ENCODE assay signal across 15 cellular contexts in the genomic region with DNA sequence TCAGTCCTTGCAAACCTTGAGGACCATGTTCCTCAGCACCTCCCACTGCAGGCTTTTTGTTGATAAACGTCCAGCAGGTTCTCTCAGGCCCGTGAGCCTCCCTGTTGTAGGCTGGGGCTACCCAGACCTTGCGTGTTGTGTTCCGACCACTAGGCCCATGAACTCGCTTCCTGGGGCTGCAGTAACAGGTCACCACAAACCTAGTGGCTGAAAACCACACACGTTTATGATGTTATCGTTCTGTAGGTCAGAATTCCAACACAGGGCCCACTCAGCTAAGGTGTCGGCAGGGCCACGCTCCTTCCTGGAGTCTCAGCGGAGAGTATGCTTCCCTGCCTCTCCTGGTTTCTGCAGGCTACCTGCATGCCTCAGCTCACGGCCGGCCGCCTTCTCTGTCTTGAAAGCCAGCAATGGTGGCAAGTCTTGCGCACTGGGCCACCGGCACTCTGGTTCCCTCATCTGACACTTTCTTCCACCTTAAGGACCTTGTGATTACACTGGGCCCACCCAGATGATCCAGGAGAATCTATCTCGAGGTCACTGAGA.
A peak's percentile ranks its signal among the peaks of the same experiment; 100 is the strongest.
DNase-seq lines count a peak whose midpoint lies in the region; ATAC-seq and TF ChIP-seq lines count a peak whose summit lies in the region.
"Had no signal": no experiment of that assay in that cellular context is flagged by ENCODE, and none has a peak within 500 bp of the region (broad histone marks: within the 10 kb centered on the region; RNA-seq: fewer than 3 reads in every experiment).

No MANE protein-coding gene starts in this region.

- peaks cover 15 to 53% (median 42%) of the 10 kb centered on the region in 4 donors for H3K4me1 ChIP-seq in esophagus muscularis mucosa

- intact Hi-C loops in activated naive CD4-positive, alpha-beta T cell treated with anti-CD3 and anti-CD28 coated beads for 36 hours (cut with micrococcal nuclease): no loop called here
- intact Hi-C loops in esophagus muscularis mucosa (cut with DNase I) (no loop called here), dorsolateral prefrontal cortex (cut with DNase I) (no loop called here)

- H3K4me1 Mint-ChIP-seq in activated naive CD4-positive, alpha-beta T cell treated with anti-CD3 and anti-CD28 coated beads, Interleukin-2, amount 50 U/mL, for 24 hours: peaks cover 65% of the 10 kb centered on the region
- H3K4me1 Mint-ChIP-seq in activated naive CD4-positive, alpha-beta T cell treated with anti-CD3 and anti-CD28 coated beads for 36 hours (ENCODE audit: low read depth): peaks cover 49% of the 10 kb centered on the region
- peaks cover 46% of the 10 kb centered on the region for H3K4me1 Mint-ChIP-seq in osteocyte (ENCODE audit: unreplicated experiment)

- H3K27me3 ChIP-seq in esophagus muscularis mucosa (no peaks in the 10 kb centered on the region), dorsolateral prefrontal cortex (peaks cover 0 to 10% (median 0%) of the 10 kb centered on the region in 45 donors)

- no peaks in the 10 kb centered on the region for H3K36me3 ChIP-seq in esophagus muscularis mucosa

- H3K9me3 ChIP-seq in esophagus muscularis mucosa: no peaks in the 10 kb centered on the region

- H3K9me3 Mint-ChIP-seq in activated naive CD4-positive, alpha-beta T cell treated with anti-CD3 and anti-CD28 coated beads, Interleukin-2, amount 50 U/mL, for 24 hours: no peaks in the 10 kb centered on the region
- H3K9me3 Mint-ChIP-seq in activated naive CD4-positive, alpha-beta T cell treated with anti-CD3 and anti-CD28 coated beads for 36 hours: no peaks in the 10 kb centered on the region
- no peaks in the 10 kb centered on the region for H3K9me3 Mint-ChIP-seq in osteocyte (ENCODE audit: unreplicated experiment)
- H3K9me3 Mint-ChIP-seq: GM23338 had no signal

- TF ChIP-seq CTCF in esophagus muscularis mucosa (IDR thresholded peaks at IDR 0.05) (no peak), osteocyte (IDR thresholded peaks at IDR 0.05) (no peak), dorsolateral prefrontal cortex (IDR thresholded peaks at IDR 0.05 in 54 of 56, conservative IDR thresholded peaks at IDR 0.05 in 2 of 56; ENCODE audit: low read depth in 1 of 56, partially characterized antibody in 56 of 56) (no peak)

- CTCF ChIA-PET in activated naive CD4-positive, alpha-beta T cell treated with anti-CD3 and anti-CD28 coated beads for 36 hours (lab: Charles Lee): no interaction called here

- no peak for DNase-seq in activated naive CD4-positive, alpha-beta T cell treated with anti-CD3 and anti-CD28 coated beads for 36 hours
- peak; percentile 84 for DNase-seq in esophagus muscularis mucosa (ENCODE audit: extremely low spot score)
- peak; percentile 67 for DNase-seq in osteocyte (ENCODE audit: extremely low spot score, unreplicated experiment)
- no peak for DNase-seq in dorsolateral prefrontal cortex
- DNase-seq in activated CD4-positive, alpha-beta T cell treated with anti-CD3 and anti-CD28 coated beads, Interleukin-2, amount 50 U/mL, for 4 hours: no peak
- no peak for DNase-seq in NCI-H82 treated with DMSO at 0.1 percent for 48 hours (lab: John Stamatoyannopoulos, UW; ENCODE audit: unreplicated experiment)
- DNase-seq: GF-D8, NCI-H1417, NCI-H187 treated with DMSO at 0.1 percent for 48 hours, NCI-H446 treated with DMSO at 0.1 percent for 48 hours, NCI-H748 treated with DMSO at 0.1 percent for 48 hours had no signal

- peaks cover 2% of the 10 kb centered on the region for H3K36me3 Mint-ChIP-seq in activated naive CD4-positive, alpha-beta T cell treated with anti-CD3 and anti-CD28 coated beads, Interleukin-2, amount 50 U/mL, for 24 hours
- H3K36me3 Mint-ChIP-seq in activated naive CD4-positive, alpha-beta T cell treated with anti-CD3 and anti-CD28 coated beads for 36 hours (ENCODE audit: low read depth): peaks cover 6% of the 10 kb centered on the region
- H3K36me3 Mint-ChIP-seq in osteocyte (ENCODE audit: unreplicated experiment): peaks cover 8% of the 10 kb centered on the region

- no peak overlapping the region for H3K4me3 Mint-ChIP-seq in activated naive CD4-positive, alpha-beta T cell treated with anti-CD3 and anti-CD28 coated beads, Interleukin-2, amount 50 U/mL, for 24 hours
- no peak overlapping the region for H3K4me3 Mint-ChIP-seq in activated naive CD4-positive, alpha-beta T cell treated with anti-CD3 and anti-CD28 coated beads for 36 hours
- H3K4me3 Mint-ChIP-seq in osteocyte (ENCODE audit: unreplicated experiment): no peak overlapping the region
- H3K4me3 Mint-ChIP-seq: GM23338 had no signal

- H3K27ac Mint-ChIP-seq in activated naive CD4-positive, alpha-beta T cell treated with anti-CD3 and anti-CD28 coated beads, Interleukin-2, amount 50 U/mL, for 24 hours: peak overlapping the region; percentile 8
- no peak overlapping the region for H3K27ac Mint-ChIP-seq in activated naive CD4-positive, alpha-beta T cell treated with anti-CD3 and anti-CD28 coated beads for 36 hours
- no peak overlapping the region for H3K27ac Mint-ChIP-seq in osteocyte (ENCODE audit: unreplicated experiment)
- H3K27ac Mint-ChIP-seq: GM23338 had no signal

- H3K27me3 Mint-ChIP-seq in activated naive CD4-positive, alpha-beta T cell treated with anti-CD3 and anti-CD28 coated beads, Interleukin-2, amount 50 U/mL, for 24 hours: no peaks in the 10 kb centered on the region
- no peaks in the 10 kb centered on the region for H3K27me3 Mint-ChIP-seq in activated naive CD4-positive, alpha-beta T cell treated with anti-CD3 and anti-CD28 coated beads for 36 hours (ENCODE audit: low read depth)
- no peaks in the 10 kb centered on the region for H3K27me3 Mint-ChIP-seq in osteocyte (ENCODE audit: unreplicated experiment)

- no peak for TF ChIP-seq POLR2A in esophagus muscularis mucosa (IDR thresholded peaks at IDR 0.05; ENCODE audit: low read depth)

- no peak for TF ChIP-seq EP300 in esophagus muscularis mucosa (IDR thresholded peaks at IDR 0.05)

- 88% methylated on average over 13 of the region's 16 CpGs for WGBS in esophagus muscularis mucosa

- H3K27ac ChIP-seq in esophagus muscularis mucosa (replicated peaks in 1 of 4): no peak overlapping the region
- peak overlapping the region in 10 of 59 donors; percentile 8 to 66 (median 42) for H3K27ac ChIP-seq in dorsolateral prefrontal cortex
- H3K27ac ChIP-seq: C4-2B had no signal

- no peak for ATAC-seq in GM18861 (IDR thresholded peaks at IDR 0.05; ENCODE audit: unreplicated experiment)
- ATAC-seq: GM23338 had no signal

- H3K4me3 ChIP-seq in esophagus muscularis mucosa: no peak overlapping the region
- no peak overlapping the region for H3K4me3 ChIP-seq in dorsolateral prefrontal cortex
- H3K4me3 ChIP-seq: GM23338 had no signal

Comparison
In these comparisons a context has a peak if more than half of its experiments do, and no peak if none do; other contexts are left out.
1. DNase-seq: peak in esophagus muscularis mucosa (single experiment) and osteocyte (single experiment); none in activated naive CD4-positive, alpha-beta T cell treated with anti-CD3 and anti-CD28 coated beads for 36 hours (single experiment), dorsolateral prefrontal cortex (0 of 10), activated CD4-positive, alpha-beta T cell treated with anti-CD3 and anti-CD28 coated beads, Interleukin-2, amount 50 U/mL, for 4 hours (0 of 2) and NCI-H82 treated with DMSO at 0.1 percent for 48 hours (single experiment).